ENCODE assay signal across 8 cellular contexts in the genomic region with DNA sequence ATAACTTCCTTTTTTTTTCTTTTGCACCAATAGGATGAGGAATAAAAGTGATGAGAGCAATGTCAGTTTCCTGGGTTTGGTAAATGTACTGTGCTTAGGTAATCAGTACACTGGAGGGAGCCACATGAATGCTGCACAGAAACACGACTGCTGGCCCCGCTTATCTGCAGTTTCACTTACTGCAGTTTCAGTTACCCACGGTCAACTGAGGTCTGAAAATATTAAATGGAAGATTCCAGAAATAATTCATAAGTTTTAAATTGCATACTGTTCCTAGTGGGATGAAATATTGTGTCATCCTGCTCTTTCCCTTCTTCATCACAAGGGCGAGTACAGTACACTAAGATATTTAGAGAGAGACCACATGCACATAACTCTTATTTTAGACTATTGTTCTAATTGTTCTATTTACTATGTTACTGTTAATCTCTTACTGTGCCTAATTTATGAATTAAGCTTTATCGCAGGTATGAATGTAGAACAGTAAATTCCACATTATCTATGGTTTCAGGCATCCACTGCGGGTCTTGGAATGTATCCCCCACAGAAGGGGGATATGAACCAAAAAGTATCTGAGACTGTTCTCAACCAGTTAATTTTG. TPM values are rescaled to one million over a fixed set of nuclear protein-coding genes. Genes with fewer than 3 reads are reported as not detected.
DNase-seq lines count a peak whose midpoint lies in the region; ATAC-seq and TF ChIP-seq lines count a peak whose summit lies in the region.

No MANE protein-coding gene starts in this region.

- H3K4me3 ChIP-seq in AG09309 (ENCODE audit: control insufficient read depth, low read depth, low read length) (peak overlapping the region; percentile 18; the same call in 1 of the 2 replicates), HCT116 (replicated peaks in 1 of 2; ENCODE audit: low read depth in 1 of 2, low read length in 2 of 2) (peak overlapping the region in 1 of 2 experiments; percentile 28; a peak in 3 of 4 replicates), fibroblast of villous mesenchyme (ENCODE audit: low read depth, low read length) (peak overlapping the region; percentile 52)

- peaks cover 14% of the 10 kb centered on the region for H3K4me1 Mint-ChIP-seq in T-helper 17 cell

- H3K79me2 ChIP-seq in HCT116 (ENCODE audit: insufficient read depth, low read length), result no peaks in the 10 kb centered on the region

- no peaks in the 10 kb centered on the region for H3K9me2 ChIP-seq in HCT116 (ENCODE audit: insufficient read depth)

- peaks cover 7 to 9% of the 10 kb centered on the region in 2 experiments; a peak in 3 of 4 replicates for H3K36me3 ChIP-seq in HCT116 (ENCODE audit: control insufficient read depth in 1 of 2, insufficient read depth in 2 of 2, low read length in 2 of 2)

- H4K20me1 ChIP-seq in HCT116 (ENCODE audit: insufficient read depth), result no peaks in the 10 kb centered on the region

- peak overlapping the region; percentile 58 for H3K4me2 ChIP-seq in HCT116 (ENCODE audit: low read length)

- CTCF ChIA-PET in HCT116 (lab: Charles Lee), result interaction anchor here (1.0 kb wide), 1 partner anchor 406 kb away, joined by 3 read pairs; no protein-coding TSS in a partner anchor

- TF ChIP-seq RAD21 in HCT116 (IDR thresholded peaks at IDR 0.05; ENCODE audit: low read depth), result no peak; the same call in 1 of the 2 replicates

- peak overlapping the region; percentile 20 for H3K9ac ChIP-seq in HCT116 (ENCODE audit: low read length)

- intact Hi-C loops in HCT116 (cut with micrococcal nuclease), result no loop called here

- BruUV-seq in HCT116 (replicated peaks; lab: Mats Ljungman, UMichigan), result no TSS peak

- RAD21 ChIA-PET in HCT116 (lab: Charles Lee; ENCODE audit: low non-redundant PET in 1 of 2, low total read pairs in 2 of 2, uncharacterized antibody in 2 of 2, unreplicated experiment in 2 of 2), result no interaction called here

- ATAC-seq in HCT116, result peak; percentile 52
- ATAC-seq in T-helper 17 cell, result peak; percentile 72
- ATAC-seq in GM19395 (IDR thresholded peaks at IDR 0.05; ENCODE audit: unreplicated experiment), result no peak

- POLR2A ChIA-PET in HCT116 (lab: Charles Lee), result interaction anchor here (0.8 kb wide), 1 partner anchor 25 kb away, joined by 3 read pairs; no protein-coding TSS in a partner anchor

- no peaks in the 10 kb centered on the region for H3K36me3 Mint-ChIP-seq in T-helper 17 cell (ENCODE audit: low read depth)

- peak overlapping the region; percentile 34 for H3K27ac ChIP-seq in HCT116 (ENCODE audit: low read depth, low read length)

- no peaks in the 10 kb centered on the region for H3K9me3 ChIP-seq in HCT116 (ENCODE audit: control insufficient read depth in 1 of 2, insufficient read depth in 1 of 2, low read depth in 1 of 2, low read length in 2 of 2)
- H3K9me3 ChIP-seq in T-helper 17 cell (ENCODE audit: control insufficient read depth, low read length, poor library complexity, severe bottlenecking), result no peaks in the 10 kb centered on the region

- H3K27me3 ChIP-seq in HCT116 (ENCODE audit: insufficient read depth, low read length), result no peaks in the 10 kb centered on the region

- TF ChIP-seq POLR2A in HCT116 (IDR thresholded peaks at IDR 0.05; ENCODE audit: borderline replicate concordance, extremely low read depth, insufficient read depth, insufficient read length), result no peak

- H3K4me3 Mint-ChIP-seq in T-helper 17 cell, result no peak overlapping the region

- H3K27me3 Mint-ChIP-seq in T-helper 17 cell, result no peaks in the 10 kb centered on the region

- H2AFZ ChIP-seq in HCT116 (ENCODE audit: low read depth, low read length, poor library complexity, severe bottlenecking), result no peak overlapping the region

- TF ChIP-seq CTCF in AG09309 (IDR thresholded peaks at IDR 0.05; ENCODE audit: control insufficient read depth, insufficient read depth, low read depth, low read length, missing control alignments), result peak; percentile 34
- TF ChIP-seq CTCF in HCT116 (IDR thresholded peaks at IDR 0.05 in 2 of 3, conservative IDR thresholded peaks at IDR 0.05 in 1 of 3; ENCODE audit: borderline replicate concordance in 1 of 3, insufficient read depth in 1 of 3, low read depth in 2 of 3, low read length in 2 of 3), result peak in 1 of 3 experiments; percentile 32; a peak in 2 of 6 replicates
- peak; percentile 50 for TF ChIP-seq CTCF in fibroblast of villous mesenchyme (IDR thresholded peaks at IDR 0.05; ENCODE audit: insufficient read depth, low read depth, low read length)

- no peak for DNase-seq in AG09309 (ENCODE audit: low read depth)
- DNase-seq in HCT116 (ENCODE audit: low read depth, low spot score), result no peak
- DNase-seq in T-helper 17 cell, result no peak
- DNase-seq in fibroblast of villous mesenchyme (ENCODE audit: low read depth), result peak; percentile 76
- DNase-seq in renal cortical epithelial cell (ENCODE audit: low read depth), result peak; percentile 27
- DNase-seq in AG08396 (ENCODE audit: low spot score), result no peak
- no peak for DNase-seq in NCI-H526 (lab: John Stamatoyannopoulos, UW)

- H3K4me1 ChIP-seq in HCT116 (ENCODE audit: control insufficient read depth in 1 of 2, insufficient read depth in 2 of 2, low read length in 2 of 2), result peaks cover 15 to 28% of the 10 kb centered on the region in 2 experiments

- H3K27ac Mint-ChIP-seq in T-helper 17 cell, result no peak overlapping the region

TF ChIP-seq in HCT116, 20 proteins besides CTCF, POLR2A, EP300 and RAD21:
- no peak for TF ChIP-seq JUND (IDR thresholded peaks at IDR 0.05)
- TF ChIP-seq EZH2phosphoT487 (IDR thresholded peaks at IDR 0.05; ENCODE audit: borderline replicate concordance), result no peak
- TF ChIP-seq YY1 (IDR thresholded peaks at IDR 0.05; ENCODE audit: extremely low read depth, insufficient replicate concordance, low read depth, low read length), result no peak
- TF ChIP-seq ZFX (IDR thresholded peaks at IDR 0.05), result no peak
- no peak for TF ChIP-seq FOSL1 (IDR thresholded peaks at IDR 0.05; ENCODE audit: low read depth)
- TF ChIP-seq SIN3A (IDR thresholded peaks at IDR 0.05; ENCODE audit: low read depth), result no peak
- TF ChIP-seq, protein P1, sequence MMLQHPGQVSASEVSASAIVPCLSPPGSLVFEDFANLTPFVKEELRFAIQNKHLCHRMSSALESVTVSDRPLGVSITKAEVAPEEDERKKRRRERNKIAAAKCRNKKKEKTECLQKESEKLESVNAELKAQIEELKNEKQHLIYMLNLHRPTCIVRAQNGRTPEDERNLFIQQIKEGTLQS (IDR thresholded peaks at IDR 0.05), result no peak
- no peak for TF ChIP-seq EGR1 (IDR thresholded peaks at IDR 0.05; ENCODE audit: low read depth)
- TF ChIP-seq SRF (IDR thresholded peaks at IDR 0.05; ENCODE audit: low read depth), result no peak
- TF ChIP-seq SP1 (IDR thresholded peaks at IDR 0.05; ENCODE audit: low read depth), result no peak
- TF ChIP-seq CEBPB (IDR thresholded peaks at IDR 0.05; ENCODE audit: low read depth), result no peak

RNA-seq across cellular contexts. Expression of a gene that starts 6.4 kb away (rescaled TPM):
- 389 TPM for total RNA-seq in HCT116 (2021; ENCODE audit: unreplicated experiment)
- 454 and 562 TPM in 2 replicates for polyA plus RNA-seq in HCT116 (2012)
- 10 to 100 TPM; 31.7 to 45.2 TPM for total RNA-seq in T-helper 17 cell
- 297 and 325 TPM in 2 replicates for total RNA-seq in fibroblast of villous mesenchyme
- total RNA-seq in renal cortical epithelial cell, result 390 and 548 TPM in 2 replicates

RNA-seq across cellular contexts. Expression of a gene that starts 23.4 kb away (rescaled TPM):
- total RNA-seq in HCT116 (2021; ENCODE audit: unreplicated experiment) (97.1 TPM), T-helper 17 cell (10 to 100 TPM; 47.8 to 50.2 TPM), fibroblast of villous mesenchyme (49.6 and 63.9 TPM in 2 replicates), renal cortical epithelial cell (52.3 and 84.5 TPM in 2 replicates)
- 85.2 and 106 TPM in 2 replicates for polyA plus RNA-seq in HCT116 (2012)

RNA-seq across cellular contexts. Expression of a gene that starts 37.8 kb away (rescaled TPM):
- 4.0 TPM for total RNA-seq in HCT116 (2021; ENCODE audit: unreplicated experiment)
- 3.5 and 3.7 TPM in 2 replicates for polyA plus RNA-seq in HCT116 (2012)
- total RNA-seq in T-helper 17 cell, result under 1 TPM in 1 of 2 donors, not detected in 1; 0.13 TPM
- 28.3 and 63.5 TPM in 2 replicates for total RNA-seq in fibroblast of villous mesenchyme
- total RNA-seq in renal cortical epithelial cell, result 26.1 and 34.9 TPM in 2 replicates

Comparison
In these comparisons a context has a peak if more than half of its experiments do, and no peak if none do; other contexts are left out.
1. DNase-seq: peak in fibroblast of villous mesenchyme (single experiment) and renal cortical epithelial cell (single experiment); none in AG09309 (single experiment), HCT116 (single experiment), T-helper 17 cell (0 of 3), AG08396 (single experiment) and NCI-H526 (0 of 2).